ENCODE assay signal across 1 cellular context in the genomic region with DNA sequence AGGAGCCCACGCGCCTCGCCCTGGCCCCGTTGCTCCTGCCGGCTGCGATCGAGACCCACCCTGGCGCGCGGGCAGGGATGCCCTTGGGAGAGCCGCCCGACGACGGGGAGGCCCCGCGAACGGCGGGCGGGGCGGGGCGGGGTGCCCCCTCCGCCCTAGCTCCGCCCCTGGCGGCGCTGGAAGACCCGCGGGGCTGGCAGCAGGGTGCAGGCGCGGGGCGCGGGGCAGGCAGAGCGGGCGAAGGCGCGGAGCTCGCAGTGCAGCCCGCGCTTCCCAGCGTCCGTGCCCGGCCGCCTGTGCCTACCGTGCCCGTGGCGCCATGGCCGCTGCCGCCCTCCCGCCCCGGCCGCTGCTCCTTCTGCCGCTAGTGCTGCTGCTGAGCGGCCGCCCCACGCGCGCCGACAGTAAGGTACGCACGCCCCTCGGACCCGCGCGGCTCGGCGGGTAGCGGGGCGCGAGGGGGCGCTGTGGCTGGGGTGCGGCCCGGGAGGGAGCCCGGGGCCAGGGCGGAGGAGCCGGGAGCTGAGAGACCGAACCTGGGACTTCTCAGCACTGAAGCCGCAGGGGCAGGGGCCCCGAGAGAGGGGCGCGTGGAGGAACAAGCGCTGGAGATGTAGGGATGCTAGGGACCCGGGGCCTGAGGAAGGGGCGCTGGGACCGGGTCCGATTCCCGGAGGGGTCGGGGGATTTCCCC.
A peak's percentile ranks its signal among the peaks of the same experiment; 100 is the strongest.
TF ChIP-seq lines count a peak whose summit lies in the region.

OLFML2A (plus strand) TSS at position 182 of the 694 bp plus-strand sequence; CDS start at position 320, 138 bp downstream.

TF ChIP-seq in GM12878, 131 proteins besides CTCF, POLR2A, EP300 and RAD21 (continued from another document):
- TF ChIP-seq, protein P1, sequence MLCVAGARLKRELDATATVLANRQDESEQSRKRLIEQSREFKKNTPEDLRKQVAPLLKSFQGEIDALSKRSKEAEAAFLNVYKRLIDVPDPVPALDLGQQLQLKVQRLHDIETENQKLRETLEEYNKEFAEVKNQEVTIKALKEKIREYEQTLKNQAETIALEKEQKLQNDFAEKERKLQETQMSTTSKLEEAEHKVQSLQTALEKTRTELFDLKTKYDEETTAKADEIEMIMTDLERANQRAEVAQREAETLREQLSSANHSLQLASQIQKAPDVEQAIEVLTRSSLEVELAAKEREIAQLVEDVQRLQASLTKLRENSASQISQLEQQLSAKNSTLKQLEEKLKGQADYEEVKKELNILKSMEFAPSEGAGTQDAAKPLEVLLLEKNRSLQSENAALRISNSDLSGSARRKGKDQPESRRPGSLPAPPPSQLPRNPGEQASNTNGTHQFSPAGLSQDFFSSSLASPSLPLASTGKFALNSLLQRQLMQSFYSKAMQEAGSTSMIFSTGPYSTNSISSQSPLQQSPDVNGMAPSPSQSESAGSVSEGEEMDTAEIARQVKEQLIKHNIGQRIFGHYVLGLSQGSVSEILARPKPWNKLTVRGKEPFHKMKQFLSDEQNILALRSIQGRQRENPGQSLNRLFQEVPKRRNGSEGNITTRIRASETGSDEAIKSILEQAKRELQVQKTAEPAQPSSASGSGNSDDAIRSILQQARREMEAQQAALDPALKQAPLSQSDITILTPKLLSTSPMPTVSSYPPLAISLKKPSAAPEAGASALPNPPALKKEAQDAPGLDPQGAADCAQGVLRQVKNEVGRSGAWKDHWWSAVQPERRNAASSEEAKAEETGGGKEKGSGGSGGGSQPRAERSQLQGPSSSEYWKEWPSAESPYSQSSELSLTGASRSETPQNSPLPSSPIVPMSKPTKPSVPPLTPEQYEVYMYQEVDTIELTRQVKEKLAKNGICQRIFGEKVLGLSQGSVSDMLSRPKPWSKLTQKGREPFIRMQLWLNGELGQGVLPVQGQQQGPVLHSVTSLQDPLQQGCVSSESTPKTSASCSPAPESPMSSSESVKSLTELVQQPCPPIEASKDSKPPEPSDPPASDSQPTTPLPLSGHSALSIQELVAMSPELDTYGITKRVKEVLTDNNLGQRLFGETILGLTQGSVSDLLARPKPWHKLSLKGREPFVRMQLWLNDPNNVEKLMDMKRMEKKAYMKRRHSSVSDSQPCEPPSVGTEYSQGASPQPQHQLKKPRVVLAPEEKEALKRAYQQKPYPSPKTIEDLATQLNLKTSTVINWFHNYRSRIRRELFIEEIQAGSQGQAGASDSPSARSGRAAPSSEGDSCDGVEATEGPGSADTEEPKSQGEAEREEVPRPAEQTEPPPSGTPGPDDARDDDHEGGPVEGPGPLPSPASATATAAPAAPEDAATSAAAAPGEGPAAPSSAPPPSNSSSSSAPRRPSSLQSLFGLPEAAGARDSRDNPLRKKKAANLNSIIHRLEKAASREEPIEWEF (IDR thresholded peaks at IDR 0.05; ENCODE audit: insufficient replicate concordance, low read depth, low read length), result no peak
- 0 out of 2 replicates have a peak, but pooled peaks have one; percentile 23 for TF ChIP-seq NR2F1 (conservative IDR thresholded peaks at IDR 0.05)
- peak; percentile 82 for TF ChIP-seq GATAD2B (conservative IDR thresholded peaks at IDR 0.05; ENCODE audit: low read depth)
